ENCODE assay signal across 22 cellular contexts in genomic region chr2:11551569-11552259, GRCh38. TPM values are rescaled to one million over a fixed set of nuclear protein-coding genes. Genes with fewer than 3 reads are reported as not detected.
DNase-seq lines count a peak whose midpoint lies in the region; ATAC-seq, FAIRE-seq and TF ChIP-seq lines count a peak whose summit lies in the region.
"Had no signal": no experiment of that assay in that cellular context is flagged by ENCODE, and none has a peak within 500 bp of the region (broad histone marks: within the 10 kb centered on the region; RNA-seq: fewer than 3 reads in every experiment).

No MANE protein-coding gene starts in this region.

- intact Hi-C loops in K562 (cut with micrococcal nuclease) (no loop called here), testis (cut with DNase I; ENCODE audit: low total_unique reads) (no loop called here)

- TF ChIP-seq POLR2A in K562 (conservative IDR thresholded peaks at IDR 0.05) (no peak), testis (IDR thresholded peaks at IDR 0.05) (no peak)

- H3K27me3 ChIP-seq in K562 (ENCODE audit: control insufficient read depth in 2 of 2, insufficient read depth in 2 of 2, low read length in 2 of 2) (peaks cover 40 to 60% of the 10 kb centered on the region in 2 experiments), neural progenitor cell (no peaks in the 10 kb centered on the region), testis (no peaks in the 10 kb centered on the region)
- H3K27me3 ChIP-seq: BE2C had no signal

- H3K9me3 Mint-ChIP-seq in neural progenitor cell: no peaks in the 10 kb centered on the region

- H2AFZ ChIP-seq in K562 (ENCODE audit: low read depth, low read length) (no peak overlapping the region), neural progenitor cell (replicated peaks) (no peak overlapping the region)
- H2AFZ ChIP-seq: GM23248 had no signal

- peaks cover 64% of the 10 kb centered on the region for H3K4me1 Mint-ChIP-seq in neural progenitor cell

- BruUV-seq in K562 (replicated peaks; lab: Mats Ljungman, UMichigan): no TSS peak

- TF ChIP-seq EP300 in K562 (IDR thresholded peaks at IDR 0.05; ENCODE audit: low read length): no peak

- DNase-seq in K562 (ENCODE audit: extremely low read depth in 1 of 4, low spot score in 3 of 4): peak in 1 of 4 experiments; percentile 25
- DNase-seq in islet precursor cell: peak; percentile 19
- no peak for DNase-seq in neural progenitor cell (ENCODE audit: low spot score)
- DNase-seq in testis: peak; percentile 12
- no peak for DNase-seq in stimulated activated naive CD8-positive, alpha-beta T cell treated with anti-CD3 and anti-CD28 coated beads, Interleukin-15, Interleukin-2, amounts not matched to agents 100 U/mL and 50 U/mL, for 24 hours
- DNase-seq in ACHN: no peak
- DNase-seq: BE2C; CD4-positive, alpha-beta memory T cell; COR-L47; DMS153; DMS79 treated with DMSO at 0.1 percent for 48 hours; EL; GM23248; H7; KBM-7 had no signal

- POLR2A ChIA-PET in K562 (lab: Yijun Ruan, JAX): interaction anchor here (0.7 to 1.3 kb wide), 3 partner anchors 12 to 88 kb away, joined by 3 to 6 read pairs (median 3); no protein-coding TSS in a partner anchor

- peaks cover 15% of the 10 kb centered on the region for H3F3A ChIP-seq in neural progenitor cell (ENCODE audit: low read depth)

- TF ChIP-seq CTCF in K562 (IDR thresholded peaks at IDR 0.05 in 2 of 3, conservative IDR thresholded peaks at IDR 0.05 in 1 of 3; ENCODE audit: insufficient read depth in 2 of 3, low read depth in 1 of 3, low read length in 3 of 3) (no peak), neural progenitor cell (IDR thresholded peaks at IDR 0.05) (no peak), testis (IDR thresholded peaks at IDR 0.05) (no peak)

- H3K9ac ChIP-seq in K562 (ENCODE audit: insufficient read depth in 1 of 2, low read depth in 2 of 2, low read length in 2 of 2) (no peak overlapping the region), neural progenitor cell (no peak overlapping the region)
- H3K9ac ChIP-seq: GM23248 had no signal

- H3K36me3 ChIP-seq in K562 (ENCODE audit: control insufficient read depth, insufficient read depth, low read length) (no peaks in the 10 kb centered on the region), neural progenitor cell (no peaks in the 10 kb centered on the region), testis (ENCODE audit: low read depth, missing control alignments) (no peaks in the 10 kb centered on the region)

- ATAC-seq in K562 (no peak; the same call in 2 of the 3 replicates), HG03025 (IDR thresholded peaks at IDR 0.05; ENCODE audit: low FRiP score, unreplicated experiment) (no peak), HG03439 (IDR thresholded peaks at IDR 0.05; ENCODE audit: unreplicated experiment) (no peak)
- ATAC-seq in stimulated activated naive CD8-positive, alpha-beta T cell treated with anti-CD3 and anti-CD28 coated beads, Interleukin-15, Interleukin-2, amounts not matched to agents 100 U/mL and 50 U/mL, for 24 hours: no peak

- H3K79me2 ChIP-seq in K562 (ENCODE audit: control insufficient read depth, insufficient read depth, low read length) (no peaks in the 10 kb centered on the region), neural progenitor cell (ENCODE audit: low read depth) (peaks cover 70% of the 10 kb centered on the region)

- H3K4me1 ChIP-seq in K562 (replicated peaks in 1 of 2; ENCODE audit: control insufficient read depth in 2 of 2, insufficient read depth in 2 of 2, low read length in 2 of 2) (no peaks in the 10 kb centered on the region; a peak in 1 of 5 replicates), neural progenitor cell (peaks cover 43% of the 10 kb centered on the region), testis (peaks cover 16% of the 10 kb centered on the region)
- H3K4me1 ChIP-seq: BE2C had no signal

- CTCF ChIA-PET in K562 (lab: Yijun Ruan, JAX; ENCODE audit: low intra/inter-chr PET ratio): no interaction called here

- H3K9me3 ChIP-seq in K562 (replicated peaks; ENCODE audit: control insufficient read depth, insufficient read depth, low read depth, low read length) (no peaks in the 10 kb centered on the region), neural progenitor cell (ENCODE audit: low read depth) (no peaks in the 10 kb centered on the region), testis (no peaks in the 10 kb centered on the region)
- H3K9me3 ChIP-seq: BE2C had no signal

- no peaks in the 10 kb centered on the region for H3K9me1 ChIP-seq in K562 (ENCODE audit: control insufficient read depth, insufficient read depth, low read length)

- H3K4me3 ChIP-seq in K562: no peak overlapping the region
- H3K4me3 ChIP-seq in neural progenitor cell: no peak overlapping the region
- no peak overlapping the region for H3K4me3 ChIP-seq in testis
- H3K4me3 ChIP-seq: GM23248 had no signal

- H3K27ac ChIP-seq in K562 (ENCODE audit: extremely low read depth, low read depth, low read length) (no peak overlapping the region), neural progenitor cell (no peak overlapping the region), testis (peak overlapping the region in 1 of 2 donors; percentile 14)
- H3K27ac ChIP-seq: C4-2B, GM23248 had no signal

- no peak overlapping the region for H3K4me3 Mint-ChIP-seq in neural progenitor cell
- H3K4me3 Mint-ChIP-seq: CD4-positive, alpha-beta memory T cell had no signal

- H3K4me2 ChIP-seq in K562 (ENCODE audit: insufficient read depth, low read length): no peak overlapping the region
- no peak overlapping the region for H3K4me2 ChIP-seq in neural progenitor cell

- H4K20me1 ChIP-seq in K562 (replicated peaks; ENCODE audit: control insufficient read depth, insufficient read depth, low read length) (0 out of 2 replicates have a peak, but pooled peaks cover 3% of the 10 kb centered on the region), neural progenitor cell (ENCODE audit: low read depth) (peaks cover 40% of the 10 kb centered on the region)

- in situ Hi-C loops in K562 (cut with MboI) (no loop called here), ACHN (cut with HindIII; ENCODE audit: low pct_ligation_motif_present, low pct_unique_long_range_greater_than_20kb, low sequenced_read_pairs) (no loop called here)

- TF ChIP-seq RAD21 in K562 (CRISPR knock-in tag; conservative IDR thresholded peaks at IDR 0.05 in 1 of 2, IDR thresholded peaks at IDR 0.05 in 1 of 2): no peak

- FAIRE-seq in K562 (lab: Jason Lieb, UNC): no peak
- FAIRE-seq: D721Med, G401.6, GM12891, HTR-8/SVneo had no signal

- peak overlapping the region; percentile 43 for H3K27ac Mint-ChIP-seq in neural progenitor cell
- H3K27ac Mint-ChIP-seq: CD4-positive, alpha-beta memory T cell had no signal

- H3K36me3 Mint-ChIP-seq in neural progenitor cell: peaks cover 33% of the 10 kb centered on the region

- under 1% methylated on average over 16 of the region's 16 CpGs for WGBS in K562 (ENCODE audit: insufficient coverage, low coverage, missing lambda C conversion rate)
- WGBS in testis, 2 donors: 90 to 94% methylated on average over 16 of the region's 16 CpGs

- H3K27me3 Mint-ChIP-seq in neural progenitor cell (ENCODE audit: insufficient read depth, low read depth): peaks cover 2% of the 10 kb centered on the region

TF ChIP-seq in K562, 482 proteins besides CTCF, POLR2A, EP300 and RAD21 (continues in another document):
- TF ChIP-seq BCOR (IDR thresholded peaks at IDR 0.05) (peak; percentile 40; the same call in 1 of the 2 replicates), GTF3C2 (IDR thresholded peaks at IDR 0.05; ENCODE audit: borderline replicate concordance, extremely low read depth, insufficient read length) (peak; percentile 37)

RNA-seq across cellular contexts. Expression of gene GREB1, which starts 17.9 kb away (rescaled TPM):
- total RNA-seq in K562 (2011; cell fraction: chromatin; rRNA removed; ENCODE audit: low replicate concordance): 0.21 and 0.90 TPM in 2 replicates
- total RNA-seq in K562 (2011; cell fraction: nucleolus; rRNA removed): 0.33 and 1.2 TPM in 2 replicates
- not detected in 2 replicates for total RNA-seq in K562 (2011; cell fraction: nucleoplasm; rRNA removed)
- total RNA-seq in K562 (2014; rRNA removed): 0.65 TPM in 1 of 2 replicates, not detected in the other
- total RNA-seq in K562 (2014; rRNA removed; fragmentation: Illumina TruSeq; extraction: Trizol): 0.44 TPM in 1 of 2 replicates, not detected in the other
- total RNA-seq in K562 (2015; rRNA removed; fragmentation: Illumina TruSeq; extraction: Trizol): 0.07 and 0.19 TPM in 2 replicates
- 0.42 and 1.3 TPM in 2 replicates for total RNA-seq in K562 (2021)
- 0.07 and 0.22 TPM in 2 replicates for polyA plus RNA-seq in K562 (2011; rRNA removed)
- polyA plus RNA-seq in K562 (2011; cell fraction: cytosol; rRNA removed): 0.15 and 0.21 TPM in 2 replicates
- polyA plus RNA-seq in K562 (2011; cell fraction: nucleus; rRNA removed): 0.04 and 0.13 TPM in 2 replicates
- polyA plus RNA-seq in K562 (2012): 0.15 and 0.16 TPM in 2 replicates
- polyA plus RNA-seq in K562 (2014; fragmentation: Illumina TruSeq; extraction: Trizol): 0.07 and 0.09 TPM in 2 replicates
- under 1 TPM; 0.04 to 0.11 TPM for polyA plus RNA-seq in K562 (2014; fragmentation: Nextera tagmentation; extraction: Ambion mirVana)
- 0.58 and 0.86 TPM in 2 replicates for polyA plus RNA-seq in K562 (2014; rRNA removed)
- polyA minus RNA-seq in K562 (2011; rRNA and poly(A)+ RNA removed): not detected in 2 replicates
- polyA minus RNA-seq in K562 (2011; cell fraction: cytosol; rRNA and poly(A)+ RNA removed): not detected in 2 replicates
- not detected in 2 replicates for polyA minus RNA-seq in K562 (2011; cell fraction: nucleus; rRNA and poly(A)+ RNA removed)
- 30.8 and 33.2 TPM in 2 replicates for total RNA-seq in neural progenitor cell (ENCODE audit: low replicate concordance)
- total RNA-seq in testis: 100 to 1,000 TPM in 1 of 2 donors, 10 to 100 TPM in 1; 91.0 to 136 TPM
- 29.8 TPM for polyA plus RNA-seq in testis (ENCODE audit: insufficient read depth, low read depth, low replicate concordance)
- total RNA-seq: GM23248 had no signal
- polyA plus RNA-seq: CD4-positive, alpha-beta memory T cell; GM23248 had no signal

Comparison
In these comparisons a context has a peak if more than half of its experiments do, and no peak if none do; other contexts are left out.
1. DNase-seq: peak in islet precursor cell (single experiment) and testis (single experiment); none in neural progenitor cell (single experiment), stimulated activated naive CD8-positive, alpha-beta T cell treated with anti-CD3 and anti-CD28 coated beads, Interleukin-15, Interleukin-2, amounts not matched to agents 100 U/mL and 50 U/mL, for 24 hours (single experiment) and ACHN (single experiment).
2. RNA of gene GREB1, which starts 17.9 kb away (total RNA-seq): 91.0 to 136 TPM in testis and 30.8 to 33.2 TPM in neural progenitor cell; 0.07 to 1.3 TPM in K562; every median in the first group is over 10 times any median in the second.